In genomic region chr7:101128040-101128834, GRCh38 we compare ENCODE assay signal across 13 cellular contexts. TPM values are rescaled to one million over a fixed set of nuclear protein-coding genes. Genes with fewer than 3 reads are reported as not detected.
DNase-seq lines count a peak whose midpoint lies in the region; ATAC-seq and TF ChIP-seq lines count a peak whose summit lies in the region.
"Had no signal": no experiment of that assay in that cellular context is flagged by ENCODE, and none has a peak within 500 bp of the region (broad histone marks: within the 10 kb centered on the region; RNA-seq: fewer than 3 reads in every experiment).

No MANE protein-coding gene starts in this region.

- peaks cover 20% of the 10 kb centered on the region for H3K36me3 ChIP-seq in right atrium auricular region

- peaks cover 0 to 54% of the 10 kb centered on the region in 2 donors for H3K4me1 ChIP-seq in right atrium auricular region

- no peak overlapping the region for H3K27ac ChIP-seq in right atrium auricular region

- no peaks in the 10 kb centered on the region for H3K9me3 Mint-ChIP-seq in activated CD4-positive, alpha-beta memory T cell treated with anti-CD3 and anti-CD28 coated beads, Interleukin-2, amount 10 ng/mL, durations not matched to agents 7 days and 5 days
- H3K9me3 Mint-ChIP-seq: memory B cell had no signal

- DNase-seq in right atrium auricular region (ENCODE audit: low spot score) (no peak), Right ventricle myocardium inferior (ENCODE audit: missing footprints) (no peak), astrocyte of the spinal cord (ENCODE audit: low read depth, low spot score) (peak; percentile 65), left colon (no peak), NCI-H1092 treated with DMSO at 0.1 percent for 48 hours (lab: John Stamatoyannopoulos, UW) (no peak)
- DNase-seq in stimulated activated CD4-positive, alpha-beta T cell treated with anti-CD3 and anti-CD28 coated beads, Interleukin-2, amount 100 ng/mL, for 24 hours: no peak
- no peak for DNase-seq in activated CD4-positive, alpha-beta memory T cell treated with anti-CD3 and anti-CD28 coated beads, Interleukin-2, amount 10 ng/mL, durations not matched to agents 7 days and 5 days
- DNase-seq: AML-193, T1000 had no signal

- H3K36me3 Mint-ChIP-seq in activated CD4-positive, alpha-beta memory T cell treated with anti-CD3 and anti-CD28 coated beads, Interleukin-2, amount 10 ng/mL, durations not matched to agents 7 days and 5 days (ENCODE audit: low read depth): no peaks in the 10 kb centered on the region
- H3K36me3 Mint-ChIP-seq: memory B cell had no signal

- no peak overlapping the region for H3K4me3 Mint-ChIP-seq in activated CD4-positive, alpha-beta memory T cell treated with anti-CD3 and anti-CD28 coated beads, Interleukin-2, amount 10 ng/mL, durations not matched to agents 7 days and 5 days
- H3K4me3 Mint-ChIP-seq: memory B cell had no signal

- peaks cover 54% of the 10 kb centered on the region for H3K27me3 Mint-ChIP-seq in activated CD4-positive, alpha-beta memory T cell treated with anti-CD3 and anti-CD28 coated beads, Interleukin-2, amount 10 ng/mL, durations not matched to agents 7 days and 5 days

- H3K4me1 Mint-ChIP-seq in activated CD4-positive, alpha-beta memory T cell treated with anti-CD3 and anti-CD28 coated beads, Interleukin-2, amount 10 ng/mL, durations not matched to agents 7 days and 5 days: peaks cover 42% of the 10 kb centered on the region

- H3K4me3 ChIP-seq in right atrium auricular region (peak overlapping the region; percentile 34 to 36), astrocyte of the spinal cord (ENCODE audit: low read depth, low read length) (peak overlapping the region; percentile 97)

- no peak overlapping the region for H3K27ac Mint-ChIP-seq in activated CD4-positive, alpha-beta memory T cell treated with anti-CD3 and anti-CD28 coated beads, Interleukin-2, amount 10 ng/mL, durations not matched to agents 7 days and 5 days
- H3K27ac Mint-ChIP-seq: memory B cell had no signal

- intact Hi-C loops in Right ventricle myocardium inferior (cut with DNase I): no loop called here
- intact Hi-C loops in left colon (cut with DNase I, micrococcal nuclease): no loop called here

- CTCF ChIA-PET in activated CD4-positive, alpha-beta memory T cell treated with anti-CD3 and anti-CD28 coated beads, Interleukin-2, amount 10 ng/mL, durations not matched to agents 7 days and 5 days (lab: Charles Lee): interaction anchor here (2.9 kb wide), 1 partner anchor 15 kb away, joined by 15 read pairs; no protein-coding TSS in a partner anchor

- no peaks in the 10 kb centered on the region for H3K9me3 ChIP-seq in right atrium auricular region
- H3K9me3 ChIP-seq: esophagus muscularis mucosa had no signal

- no peaks in the 10 kb centered on the region for H3K27me3 ChIP-seq in right atrium auricular region
- H3K27me3 ChIP-seq: esophagus muscularis mucosa had no signal

- POLR2A ChIA-PET in activated CD4-positive, alpha-beta memory T cell treated with anti-CD3 and anti-CD28 coated beads, Interleukin-2, amount 10 ng/mL, durations not matched to agents 7 days and 5 days (lab: Charles Lee): no interaction called here

- in situ Hi-C loops in astrocyte of the spinal cord (cut with HindIII; ENCODE audit: low sequenced_read_pairs): no loop called here

- no peak for TF ChIP-seq CTCF in right atrium auricular region (IDR thresholded peaks at IDR 0.05)
- TF ChIP-seq CTCF in astrocyte of the spinal cord (IDR thresholded peaks at IDR 0.05; ENCODE audit: low read depth, low read length): no peak

- ATAC-seq in Right ventricle myocardium inferior (no peak), left colon (peak; percentile 12), HG03108 (IDR thresholded peaks at IDR 0.05; ENCODE audit: unreplicated experiment) (no peak)

RNA-seq across cellular contexts. Expression of gene SERPINE1, which starts 1.3 kb away (rescaled TPM):
- total RNA-seq in right atrium auricular region: 10 to 100 TPM; 28.0 to 40.8 TPM
- total RNA-seq in Right ventricle myocardium inferior: 1.6 TPM
- total RNA-seq in left colon: 1 to 10 TPM; 1.8 to 3.1 TPM
- under 1 TPM; 0.23 to 0.28 TPM for total RNA-seq in activated CD4-positive, alpha-beta memory T cell treated with anti-CD3 and anti-CD28 coated beads, Interleukin-2, amount 10 ng/mL, durations not matched to agents 7 days and 5 days

RNA-seq across cellular contexts. Expression of gene AP1S1, which starts 26.0 kb away (rescaled TPM):
- total RNA-seq in right atrium auricular region (10 to 100 TPM; 16.1 to 18.8 TPM), Right ventricle myocardium inferior (12.8 TPM), left colon (10 to 100 TPM; 70.5 to 84.8 TPM)
- total RNA-seq in activated CD4-positive, alpha-beta memory T cell treated with anti-CD3 and anti-CD28 coated beads, Interleukin-2, amount 10 ng/mL, durations not matched to agents 7 days and 5 days: 10 to 100 TPM; 46.7 to 50.0 TPM

RNA-seq across cellular contexts. Expression of gene VGF, which starts 37.1 kb away (rescaled TPM):
- total RNA-seq in right atrium auricular region (not detected), Right ventricle myocardium inferior (not detected), left colon (under 1 TPM; 0.40 to 0.73 TPM)
- under 1 TPM; 0.30 to 0.33 TPM for total RNA-seq in activated CD4-positive, alpha-beta memory T cell treated with anti-CD3 and anti-CD28 coated beads, Interleukin-2, amount 10 ng/mL, durations not matched to agents 7 days and 5 days

RNA-seq across cellular contexts. Expression of gene TRIM56, which starts 43.0 kb away (rescaled TPM):
- total RNA-seq in right atrium auricular region (10 to 100 TPM; 10.2 to 15.2 TPM), Right ventricle myocardium inferior (21.0 TPM), left colon (10 to 100 TPM; 36.2 to 43.3 TPM)
- total RNA-seq in activated CD4-positive, alpha-beta memory T cell treated with anti-CD3 and anti-CD28 coated beads, Interleukin-2, amount 10 ng/mL, durations not matched to agents 7 days and 5 days: 10 to 100 TPM; 72.6 to 72.7 TPM

RNA-seq across cellular contexts. Expression of gene NAT16, which starts 51.9 kb away (rescaled TPM):
- total RNA-seq in right atrium auricular region: not detected
- not detected for total RNA-seq in Right ventricle myocardium inferior
- total RNA-seq in left colon: not detected
- not detected for total RNA-seq in activated CD4-positive, alpha-beta memory T cell treated with anti-CD3 and anti-CD28 coated beads, Interleukin-2, amount 10 ng/mL, durations not matched to agents 7 days and 5 days
- total RNA-seq: esophagus muscularis mucosa, renal cortical epithelial cell had no signal

Comparison
In these comparisons a context has a peak if more than half of its experiments do, and no peak if none do; other contexts are left out.
1. RNA of gene SERPINE1, which starts 1.3 kb away (total RNA-seq): 28.0 to 40.8 TPM in right atrium auricular region; 1.8 to 3.1 TPM in left colon, 1.6 TPM in Right ventricle myocardium inferior (single experiment) and 0.23 to 0.28 TPM in activated CD4-positive, alpha-beta memory T cell treated with anti-CD3 and anti-CD28 coated beads, Interleukin-2, amount 10 ng/mL, durations not matched to agents 7 days and 5 days; every median in the first group is over 4 times any median in the second.